In the genomic region with DNA sequence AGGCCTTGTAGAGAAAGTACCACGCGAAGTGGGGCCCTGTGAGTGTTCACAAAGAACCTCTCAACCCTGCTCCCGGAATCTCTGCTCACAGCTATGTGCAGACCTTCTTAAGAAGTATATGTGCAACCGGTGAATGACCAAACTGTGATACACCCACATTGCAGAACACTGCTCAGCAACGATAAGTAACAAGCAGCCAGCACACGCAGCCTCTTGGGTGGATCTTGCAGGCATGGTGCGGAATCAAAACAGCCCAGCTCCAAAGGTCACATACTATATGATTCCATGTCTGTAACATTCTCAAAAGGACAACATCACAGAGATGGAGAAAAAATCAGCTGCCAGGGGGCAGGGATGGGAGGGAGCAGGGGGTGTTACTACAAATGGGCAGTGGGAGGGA, we compare ENCODE assay signal across 16 cellular contexts.
DNase-seq lines count a peak whose midpoint lies in the region; ATAC-seq and TF ChIP-seq lines count a peak whose summit lies in the region.
"Had no signal": no experiment of that assay in that cellular context is flagged by ENCODE, and none has a peak within 500 bp of the region (broad histone marks: within the 10 kb centered on the region; RNA-seq: fewer than 3 reads in every experiment).

No MANE protein-coding gene starts in this region.

- H2AFZ ChIP-seq in H9 (ENCODE audit: low read length) (no peak overlapping the region), neural progenitor cell (replicated peaks) (no peak overlapping the region)
- H2AFZ ChIP-seq: GM23248 had no signal

- H3K4me1 Mint-ChIP-seq in H9 (peaks cover 0 to 4% of the 10 kb centered on the region in 2 experiments; a peak in 2 of 4 replicates), neural progenitor cell (peaks cover 3% of the 10 kb centered on the region), endothelial cell (ENCODE audit: unreplicated experiment) (no peaks in the 10 kb centered on the region)

- no peak overlapping the region for H4K8ac ChIP-seq in H9 (replicated peaks; ENCODE audit: insufficient read length, low read depth, low read length)

- H3K79me1 ChIP-seq in H9 (ENCODE audit: insufficient read depth, low read depth, low read length, poor library complexity, severe bottlenecking), result no peaks in the 10 kb centered on the region

- no CpG with 5 or more reads among the region's 7 CpGs for WGBS in H9 (ENCODE audit: extremely low coverage, insufficient read length, low lambda C conversion rate)

- intact Hi-C loops in left colon (cut with DNase I, micrococcal nuclease), result no loop called here

- H2BK20ac ChIP-seq in H9 (ENCODE audit: low read depth, low read length, poor library complexity, severe bottlenecking), result no peak overlapping the region

- ATAC-seq in left colon (peak; percentile 96), GM21717 (IDR thresholded peaks at IDR 0.05; ENCODE audit: unreplicated experiment) (no peak)

- no peak overlapping the region for H2BK5ac ChIP-seq in H9 (ENCODE audit: insufficient read length, low read length)

- H3K27ac ChIP-seq in H9 (ENCODE audit: insufficient read length, low read depth, low read length), result no peak overlapping the region
- no peak overlapping the region for H3K27ac ChIP-seq in neural progenitor cell
- H3K27ac ChIP-seq: GM23248 had no signal

- H3K23me2 ChIP-seq in H9 (ENCODE audit: insufficient read length, low read depth, low read length, poor library complexity, severe bottlenecking), result no peaks in the 10 kb centered on the region

- TF ChIP-seq CTCF in H9 (conservative IDR thresholded peaks at IDR 0.05) (no peak), neural progenitor cell (IDR thresholded peaks at IDR 0.05) (no peak), endothelial cell (IDR thresholded peaks at IDR 0.05; ENCODE audit: unreplicated experiment) (no peak)

- H3K36me3 Mint-ChIP-seq in H9 (ENCODE audit: insufficient read depth in 1 of 3, low read depth in 3 of 3) (peaks cover 37 to 73% (median 64%) of the 10 kb centered on the region in 3 experiments; a peak in 6 of 7 replicates), neural progenitor cell (peaks cover 26% of the 10 kb centered on the region), endothelial cell (ENCODE audit: low read depth, unreplicated experiment) (peaks cover 28% of the 10 kb centered on the region)

- H3K9me3 Mint-ChIP-seq in H9 (no peaks in the 10 kb centered on the region), neural progenitor cell (no peaks in the 10 kb centered on the region), endothelial cell (ENCODE audit: unreplicated experiment) (no peaks in the 10 kb centered on the region)
- H3K9me3 Mint-ChIP-seq: CD4-positive, alpha-beta memory T cell; HFFc6 had no signal

- H3K9ac ChIP-seq in H9 (ENCODE audit: extremely low read depth, insufficient read length, low read length) (no peak overlapping the region), neural progenitor cell (no peak overlapping the region)
- H3K9ac ChIP-seq: GM23248 had no signal

- no peak overlapping the region for H2AK5ac ChIP-seq in H9 (ENCODE audit: insufficient read length, low read length)

- H4K5ac ChIP-seq in H9 (ENCODE audit: insufficient read length, low read depth, low read length), result no peak overlapping the region

- H3K4me2 ChIP-seq in H9 (ENCODE audit: insufficient read depth, insufficient read length, low read length) (no peak overlapping the region), neural progenitor cell (no peak overlapping the region)

- no peaks in the 10 kb centered on the region for H3K27me3 Mint-ChIP-seq in H9 (ENCODE audit: low read depth)
- H3K27me3 Mint-ChIP-seq in neural progenitor cell (ENCODE audit: insufficient read depth, low read depth), result peaks cover 2% of the 10 kb centered on the region
- peaks cover 1% of the 10 kb centered on the region for H3K27me3 Mint-ChIP-seq in endothelial cell (ENCODE audit: unreplicated experiment)
- H3K27me3 Mint-ChIP-seq: CD4-positive, alpha-beta memory T cell had no signal

- H4K20me1 ChIP-seq in H9 (ENCODE audit: control insufficient read depth, insufficient read depth, insufficient read length) (no peaks in the 10 kb centered on the region), neural progenitor cell (ENCODE audit: low read depth) (peaks cover 3% of the 10 kb centered on the region)

- peak overlapping the region in 2 of 3 experiments; percentile 51 to 82; a peak in 2 of 7 replicates for H3K27ac Mint-ChIP-seq in H9
- H3K27ac Mint-ChIP-seq in neural progenitor cell, result peak overlapping the region; percentile 10
- no peak overlapping the region for H3K27ac Mint-ChIP-seq in endothelial cell (ENCODE audit: unreplicated experiment)
- H3K27ac Mint-ChIP-seq: HFFc6 had no signal

- H3K56ac ChIP-seq in H9 (ENCODE audit: insufficient read length, low read depth, low read length), result no peak overlapping the region

- no peak overlapping the region for H3K4me3 ChIP-seq in neural progenitor cell
- H3K4me3 ChIP-seq: GM23248, HAP-1 had no signal

- no peak overlapping the region for H3K23ac ChIP-seq in H9 (ENCODE audit: insufficient read length, low read depth, low read length)

- H3K4me1 ChIP-seq in H9 (ENCODE audit: insufficient read depth, low read length) (no peaks in the 10 kb centered on the region), neural progenitor cell (no peaks in the 10 kb centered on the region)
- H3K4me1 ChIP-seq: HAP-1 had no signal

- no peak overlapping the region for H3T11ph ChIP-seq in H9 (ENCODE audit: low read length)

- H3K4ac ChIP-seq in H9 (ENCODE audit: low read depth, low read length), result no peak overlapping the region

- H3K18ac ChIP-seq in H9 (ENCODE audit: insufficient read length, low read depth, low read length), result no peak overlapping the region

- H4K91ac ChIP-seq in H9 (ENCODE audit: insufficient read length, low read depth, low read length), result no peak overlapping the region

- H3K14ac ChIP-seq in H9 (ENCODE audit: insufficient read depth, low read length), result no peak overlapping the region

- H3K27me3 ChIP-seq in H9 (ENCODE audit: insufficient read depth, low read length) (no peaks in the 10 kb centered on the region), neural progenitor cell (no peaks in the 10 kb centered on the region)

- H2BK120ac ChIP-seq in H9 (ENCODE audit: low read depth, low read length, poor library complexity, severe bottlenecking), result no peak overlapping the region

- no peak overlapping the region for H2BK12ac ChIP-seq in H9 (ENCODE audit: insufficient read length, low read depth, low read length)

- H3K36me3 ChIP-seq in neural progenitor cell, result no peaks in the 10 kb centered on the region

- H3K79me2 ChIP-seq in H9 (ENCODE audit: insufficient read depth, low read length) (no peaks in the 10 kb centered on the region), neural progenitor cell (ENCODE audit: low read depth) (no peaks in the 10 kb centered on the region)

- no peaks in the 10 kb centered on the region for H3F3A ChIP-seq in neural progenitor cell (ENCODE audit: low read depth)

- H3K9me3 ChIP-seq in H9 (ENCODE audit: control insufficient read depth, low read depth, low read length) (no peaks in the 10 kb centered on the region), neural progenitor cell (ENCODE audit: low read depth) (no peaks in the 10 kb centered on the region)
- H3K9me3 ChIP-seq: HAP-1 had no signal

- H3K4me3 Mint-ChIP-seq in H9, result no peak overlapping the region
- H3K4me3 Mint-ChIP-seq in neural progenitor cell, result no peak overlapping the region
- H3K4me3 Mint-ChIP-seq in endothelial cell (ENCODE audit: unreplicated experiment), result no peak overlapping the region
- H3K4me3 Mint-ChIP-seq: CD4-positive, alpha-beta memory T cell; HFFc6 had no signal

- DNase-seq in H9 (no peak), left colon (no peak), neural progenitor cell (ENCODE audit: low spot score) (no peak), endothelial cell (ENCODE audit: low spot score) (no peak)
- DNase-seq in activated naive CD4-positive, alpha-beta T cell treated with Interleukin-2 at 50 U/mL for 16 hours, result no peak
- DNase-seq: C1 segment of cervical spinal cord; Calu3; CD4-positive, alpha-beta memory T cell; COR-L47; DMS53; DMS79 treated with DMSO at 0.1 percent for 48 hours; GF-D8; GM23248; HFFc6 had no signal

- H2BK15ac ChIP-seq in H9 (ENCODE audit: low read depth, low read length), result no peak overlapping the region
